26 cellular contexts compared by ENCODE assay signal in the genomic region with DNA sequence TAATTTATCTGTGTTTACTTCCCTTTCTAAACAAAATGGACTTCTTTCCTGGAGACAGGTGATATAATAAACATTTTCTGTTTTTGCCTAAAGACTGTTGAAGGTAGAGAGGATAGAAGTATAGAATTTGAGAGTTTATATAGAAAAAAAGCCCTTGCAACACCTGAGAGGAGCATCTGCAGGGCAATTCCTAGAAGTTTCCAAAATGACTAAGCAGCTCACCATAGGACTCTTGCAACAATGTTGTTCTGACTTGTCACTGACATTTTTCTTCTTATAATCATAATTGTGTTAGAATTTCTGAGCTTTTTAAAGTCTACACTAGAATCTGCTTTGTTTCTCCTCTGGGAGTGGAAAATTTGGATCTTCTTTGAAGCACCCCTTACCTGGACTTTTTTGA.
DNase-seq lines count a peak whose midpoint lies in the region; ATAC-seq, FAIRE-seq and TF ChIP-seq lines count a peak whose summit lies in the region.
"Had no signal": no experiment of that assay in that cellular context is flagged by ENCODE, and none has a peak within 500 bp of the region (broad histone marks: within the 10 kb centered on the region; RNA-seq: fewer than 3 reads in every experiment).

No MANE protein-coding gene starts in this region.

- in situ Hi-C loops in mammary epithelial cell (cut with MboI; ENCODE audit: low sequenced_read_pairs in 2 of 2): no loop called here

- H3K27ac Mint-ChIP-seq in MCF 10A (ENCODE audit: low read depth, unreplicated experiment): no peak overlapping the region
- H3K27ac Mint-ChIP-seq: CD14-positive monocyte; CD4-positive, alpha-beta memory T cell had no signal

- no peaks in the 10 kb centered on the region for H3K27me3 Mint-ChIP-seq in MCF 10A (ENCODE audit: insufficient read depth, unreplicated experiment)
- H3K27me3 Mint-ChIP-seq: CD4-positive, alpha-beta memory T cell had no signal

- H3K36me3 ChIP-seq in breast epithelium (no peaks in the 10 kb centered on the region), mammary epithelial cell (ENCODE audit: insufficient read depth, low read length) (no peaks in the 10 kb centered on the region), smooth muscle cell (ENCODE audit: low read depth) (no peaks in the 10 kb centered on the region), small intestine (ENCODE audit: control insufficient read depth in 2 of 2, insufficient read depth in 2 of 2, low read length in 2 of 2) (no peaks in the 10 kb centered on the region)
- H3K36me3 ChIP-seq: BE2C; BLaER1 treated with 17β-estradiol and CSF1 and Interleukin-3, amounts not matched to agents 10 nM and 100 nM had no signal

- H3K4me3 ChIP-seq in breast epithelium (no peak overlapping the region), mammary epithelial cell (replicated peaks in 1 of 3; ENCODE audit: insufficient read depth in 1 of 3, low read depth in 2 of 3, low read length in 3 of 3) (no peak overlapping the region), smooth muscle cell (no peak overlapping the region), small intestine (ENCODE audit: low read depth in 1 of 2, low read length in 2 of 2) (no peak overlapping the region)
- H3K4me3 ChIP-seq: BLaER1 treated with 17β-estradiol and CSF1 and Interleukin-3, amounts not matched to agents 10 nM and 100 nM; GM23248 had no signal

- TF ChIP-seq CTCF in MCF 10A (IDR thresholded peaks at IDR 0.05; ENCODE audit: unreplicated experiment) (no peak), breast epithelium (IDR thresholded peaks at IDR 0.05) (no peak), mammary epithelial cell (conservative IDR thresholded peaks at IDR 0.05 in 1 of 2, IDR thresholded peaks at IDR 0.05 in 1 of 2; ENCODE audit: extremely low read depth in 1 of 2, insufficient read depth in 1 of 2, low read depth in 1 of 2, low read length in 2 of 2) (no peak), smooth muscle cell (IDR thresholded peaks at IDR 0.05; ENCODE audit: borderline replicate concordance, insufficient read depth, poor library complexity, severe bottlenecking) (no peak)

- H3K4me1 ChIP-seq in breast epithelium (no peaks in the 10 kb centered on the region), mammary epithelial cell (ENCODE audit: insufficient read depth, low read length) (no peaks in the 10 kb centered on the region), smooth muscle cell (ENCODE audit: low read depth) (no peaks in the 10 kb centered on the region), small intestine (ENCODE audit: control insufficient read depth in 2 of 2, insufficient read depth in 1 of 2, low read depth in 1 of 2, low read length in 1 of 2) (no peaks in the 10 kb centered on the region)
- H3K4me1 ChIP-seq: BE2C; BLaER1 treated with 17β-estradiol and CSF1 and Interleukin-3, amounts not matched to agents 10 nM and 100 nM had no signal

- H3K27me3 ChIP-seq in breast epithelium (no peaks in the 10 kb centered on the region), mammary epithelial cell (ENCODE audit: insufficient read depth, low read length) (no peaks in the 10 kb centered on the region), smooth muscle cell (ENCODE audit: low read depth) (no peaks in the 10 kb centered on the region), small intestine (ENCODE audit: control insufficient read depth in 2 of 2, insufficient read depth in 2 of 2, low read length in 2 of 2) (no peaks in the 10 kb centered on the region)
- H3K27me3 ChIP-seq: BLaER1 treated with 17β-estradiol and CSF1 and Interleukin-3, amounts not matched to agents 10 nM and 100 nM had no signal

- H3K9ac ChIP-seq in mammary epithelial cell (ENCODE audit: insufficient read depth, low read length) (no peak overlapping the region), smooth muscle cell (ENCODE audit: low read depth) (no peak overlapping the region)
- H3K9ac ChIP-seq: BLaER1 treated with 17β-estradiol and CSF1 and Interleukin-3, amounts not matched to agents 10 nM and 100 nM; GM23248 had no signal

- FAIRE-seq in small intestine (lab: Jason Lieb, UNC): no peak
- FAIRE-seq: A204.1, GM12891, GM18507, H1 had no signal

- no peak overlapping the region for H3K4me2 ChIP-seq in mammary epithelial cell (ENCODE audit: insufficient read depth, low read depth, low read length)
- no peak overlapping the region for H3K4me2 ChIP-seq in smooth muscle cell
- H3K4me2 ChIP-seq: BLaER1 treated with 17β-estradiol and CSF1 and Interleukin-3, amounts not matched to agents 10 nM and 100 nM had no signal

- intact Hi-C loops in MCF 10A (cut with micrococcal nuclease) (no loop called here), breast epithelium (cut with DNase I; ENCODE audit: low total_unique reads) (no loop called here), mammary epithelial cell (cut with micrococcal nuclease) (no loop called here)

- no peaks in the 10 kb centered on the region for H3K4me1 Mint-ChIP-seq in MCF 10A (ENCODE audit: insufficient read depth, unreplicated experiment)
- H3K4me1 Mint-ChIP-seq: CD14-positive monocyte; CD4-positive, alpha-beta memory T cell had no signal

- H3K27ac ChIP-seq in breast epithelium: no peak overlapping the region
- H3K27ac ChIP-seq in mammary epithelial cell (ENCODE audit: insufficient read depth, low read depth, low read length): no peak overlapping the region
- no peak overlapping the region for H3K27ac ChIP-seq in epithelial cell of prostate
- H3K27ac ChIP-seq in smooth muscle cell (ENCODE audit: low read depth): peak overlapping the region; percentile 44
- H3K27ac ChIP-seq in small intestine (ENCODE audit: low read depth in 1 of 2, low read length in 1 of 2): no peak overlapping the region
- H3K27ac ChIP-seq: 22Rv1; BLaER1 treated with 17β-estradiol and CSF1 and Interleukin-3, amounts not matched to agents 10 nM and 100 nM; GM23248 had no signal

- CTCF ChIA-PET in MCF 10A (lab: Yijun Ruan, JAX) (interaction anchor here (0.7 kb wide), 1 partner anchor 1315 kb away, joined by 3 read pairs; no protein-coding TSS in a partner anchor), mammary epithelial cell (lab: Charles Lee; ENCODE audit: low non-redundant PET) (no interaction called here)

- no peaks in the 10 kb centered on the region for H3F3A ChIP-seq in smooth muscle cell (ENCODE audit: low read depth)

- BruUV-seq in MCF 10A (replicated peaks; lab: Mats Ljungman, UMichigan): no TSS peak
- no TSS peak for BruUV-seq in mammary epithelial cell (replicated peaks; lab: Mats Ljungman, UMichigan)

- H2AFZ ChIP-seq in mammary epithelial cell (ENCODE audit: low read depth, low read length): no peak overlapping the region
- no peak overlapping the region for H2AFZ ChIP-seq in smooth muscle cell (ENCODE audit: low read depth)
- H2AFZ ChIP-seq: GM23248 had no signal

- POLR2A ChIA-PET in MCF 10A (lab: Yijun Ruan, JAX): interaction anchor here (0.6 kb wide), 1 partner anchor 1786 kb away, joined by 3 read pairs; no protein-coding TSS in a partner anchor

- DNase-seq in MCF 10A (ENCODE audit: unreplicated experiment) (peak; percentile 32), breast epithelium (ENCODE audit: low spot score in 2 of 2) (no peak), mammary epithelial cell (peak; percentile 21), epithelial cell of prostate (ENCODE audit: low read depth, low spot score) (peak; percentile 5), smooth muscle cell (lab: John Stamatoyannopoulos, UW; ENCODE audit: unreplicated experiment) (no peak), AG08395 (ENCODE audit: low spot score) (no peak), small intestine (no peak)
- DNase-seq: AML-193; BE2C; Calu3; CD4-positive, alpha-beta memory T cell; COR-L47; DMS53; DMS79 treated with DMSO at 0.1 percent for 48 hours; GF-D8; GM23248; H7; HCEC 1CT had no signal

- no peaks in the 10 kb centered on the region for H3K79me2 ChIP-seq in mammary epithelial cell (ENCODE audit: insufficient read depth, low read length)
- H3K79me2 ChIP-seq in smooth muscle cell (ENCODE audit: low read depth): no peaks in the 10 kb centered on the region

- TF ChIP-seq POLR2A in breast epithelium (IDR thresholded peaks at IDR 0.05): no peak

- dilution Hi-C loops in mammary epithelial cell (cut with HindIII; ENCODE audit: low sequenced_read_pairs): no loop called here

- H4K20me1 ChIP-seq in mammary epithelial cell (ENCODE audit: insufficient read depth, low read length) (no peaks in the 10 kb centered on the region), smooth muscle cell (ENCODE audit: low read depth) (no peaks in the 10 kb centered on the region)
- H4K20me1 ChIP-seq: BLaER1 treated with 17β-estradiol and CSF1 and Interleukin-3, amounts not matched to agents 10 nM and 100 nM had no signal

- no peak for ATAC-seq in GM21717 (IDR thresholded peaks at IDR 0.05; ENCODE audit: unreplicated experiment)

- no peak overlapping the region for H3K4me3 Mint-ChIP-seq in MCF 10A (ENCODE audit: unreplicated experiment)
- H3K4me3 Mint-ChIP-seq: CD14-positive monocyte; CD4-positive, alpha-beta memory T cell had no signal

- no peaks in the 10 kb centered on the region for H3K36me3 Mint-ChIP-seq in MCF 10A (ENCODE audit: insufficient read depth, unreplicated experiment)
- H3K36me3 Mint-ChIP-seq: CD14-positive monocyte; CD4-positive, alpha-beta memory T cell had no signal

- peaks cover 7% of the 10 kb centered on the region for H3K9me3 Mint-ChIP-seq in MCF 10A (ENCODE audit: unreplicated experiment)

- no peaks in the 10 kb centered on the region for H3K9me3 ChIP-seq in breast epithelium
- no peaks in the 10 kb centered on the region for H3K9me3 ChIP-seq in mammary epithelial cell (replicated peaks; ENCODE audit: insufficient read depth, low read length)
- no peaks in the 10 kb centered on the region for H3K9me3 ChIP-seq in smooth muscle cell (replicated peaks; ENCODE audit: low read depth)
- H3K9me3 ChIP-seq in small intestine (ENCODE audit: control insufficient read depth, low read depth): no peaks in the 10 kb centered on the region
- H3K9me3 ChIP-seq: BE2C; BLaER1 treated with 17β-estradiol and CSF1 and Interleukin-3, amounts not matched to agents 10 nM and 100 nM had no signal

Comparison
In these comparisons a context has a peak if more than half of its experiments do, and no peak if none do; other contexts are left out.
1. DNase-seq: peak in MCF 10A (single experiment), mammary epithelial cell (single experiment) and epithelial cell of prostate (single experiment); none in breast epithelium (0 of 2), smooth muscle cell (single experiment), AG08395 (single experiment) and small intestine (single experiment).